25 cellular contexts compared by ENCODE assay signal in the genomic region with DNA sequence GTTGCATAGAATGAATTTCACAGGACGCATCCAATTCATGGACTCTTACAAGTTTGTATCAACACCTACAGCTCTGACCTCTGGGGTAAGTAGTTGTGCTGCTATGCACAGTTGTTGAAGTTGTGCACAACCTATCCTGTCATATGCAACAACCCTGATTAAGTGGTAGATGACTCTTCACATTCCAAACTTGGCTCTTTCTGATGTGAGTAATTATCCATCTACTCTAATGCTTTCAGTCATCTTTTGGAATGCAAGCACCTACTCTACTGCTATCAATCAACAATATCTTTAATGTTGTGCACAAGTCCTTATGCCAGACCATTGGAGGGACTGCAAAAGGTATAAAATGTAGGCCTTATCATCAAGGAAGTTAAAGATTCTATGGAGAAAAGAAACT.
A peak's percentile ranks its signal among the peaks of the same experiment; 100 is the strongest.
DNase-seq lines count a peak whose midpoint lies in the region; ATAC-seq, FAIRE-seq and TF ChIP-seq lines count a peak whose summit lies in the region.
"Had no signal": no experiment of that assay in that cellular context is flagged by ENCODE, and none has a peak within 500 bp of the region (broad histone marks: within the 10 kb centered on the region; RNA-seq: fewer than 3 reads in every experiment).

No MANE protein-coding gene starts in this region.

- H3K4me3 ChIP-seq in bronchial epithelial cell (ENCODE audit: low read depth, low read length): no peak overlapping the region
- no peak overlapping the region for H3K4me3 ChIP-seq in ovary
- H3K4me3 ChIP-seq: A549; BLaER1 treated with 17β-estradiol and CSF1 and Interleukin-3, amounts not matched to agents 10 nM and 100 nM; GM23248 had no signal

- no peaks in the 10 kb centered on the region for H3K27me3 ChIP-seq in bronchial epithelial cell (ENCODE audit: control insufficient read depth, insufficient read depth, low read length)
- H3K27me3 ChIP-seq in ovary: no peaks in the 10 kb centered on the region
- H3K27me3 ChIP-seq: BE2C; BLaER1 treated with 17β-estradiol and CSF1 and Interleukin-3, amounts not matched to agents 10 nM and 100 nM had no signal

- no peak for TF ChIP-seq EP300 in ovary (IDR thresholded peaks at IDR 0.05)

- DNase-seq in EH (ENCODE audit: low read depth) (peak; percentile 23), NCI-H226 (peak; percentile 53), bronchial epithelial cell (ENCODE audit: low read depth) (peak; percentile 59), kidney glomerular epithelial cell (lab: John Stamatoyannopoulos, UW) (peak; percentile 27), ovary (no peak)
- DNase-seq: 8988T; ACHN; AML-193; BE2C; CD4-positive, alpha-beta T cell; CD8-positive, alpha-beta memory T cell; DMS 273 treated with DMSO at 0.1 percent for 48 hours; DMS79; GF-D8; GM23248; H7 had no signal

- ATAC-seq in GM21528 (IDR thresholded peaks at IDR 0.05; ENCODE audit: low FRiP score, unreplicated experiment) (no peak), HG02870 (IDR thresholded peaks at IDR 0.05; ENCODE audit: unreplicated experiment) (no peak)
- ATAC-seq: A549, HCT116 had no signal

- TF ChIP-seq POLR2A in ovary (IDR thresholded peaks at IDR 0.05): no peak

- intact Hi-C loops in ovary (cut with DNase I): no loop called here

- 87 to 99% (median 98%) methylated on average over 1 of the region's 1 CpG for WGBS in ovary, 3 donors

- FAIRE-seq in bronchial epithelial cell (lab: Jason Lieb, UNC): no peak
- FAIRE-seq: A549, D721Med, GM12891, GM18507, H1 had no signal

- H3K27ac ChIP-seq in ovary: no peak overlapping the region
- H3K27ac ChIP-seq: A549; BLaER1 treated with 17β-estradiol and CSF1 and Interleukin-3, amounts not matched to agents 10 nM and 100 nM; GM23248 had no signal

- H3K9me3 ChIP-seq in ovary: no peaks in the 10 kb centered on the region
- H3K9me3 ChIP-seq: BE2C had no signal

- no peaks in the 10 kb centered on the region for H3K36me3 ChIP-seq in bronchial epithelial cell (ENCODE audit: control insufficient read depth, insufficient read depth, low read length)
- H3K36me3 ChIP-seq in ovary: no peaks in the 10 kb centered on the region
- H3K36me3 ChIP-seq: BE2C; BLaER1 treated with 17β-estradiol and CSF1 and Interleukin-3, amounts not matched to agents 10 nM and 100 nM had no signal

- TF ChIP-seq CTCF in bronchial epithelial cell (IDR thresholded peaks at IDR 0.05; ENCODE audit: insufficient read depth, low read length, severe bottlenecking) (no peak), ovary (IDR thresholded peaks at IDR 0.05) (no peak)

- no peaks in the 10 kb centered on the region for H3K4me1 ChIP-seq in ovary (ENCODE audit: insufficient read depth)
- H3K4me1 ChIP-seq: A549; BE2C; BLaER1 treated with 17β-estradiol and CSF1 and Interleukin-3, amounts not matched to agents 10 nM and 100 nM had no signal

Comparison
In these comparisons a context has a peak if more than half of its experiments do, and no peak if none do; other contexts are left out.
1. DNase-seq: peak in EH (single experiment), NCI-H226 (single experiment), bronchial epithelial cell (single experiment) and kidney glomerular epithelial cell (single experiment); none in ovary (0 of 5).